Comparison of ENCODE assay signal across 8 cellular contexts in genomic region chr14:71555654-71556559, GRCh38.
DNase-seq lines count a peak whose midpoint lies in the region; ATAC-seq and TF ChIP-seq lines count a peak whose summit lies in the region.

No MANE protein-coding gene starts in this region.

- peaks cover 6% of the 10 kb centered on the region; the same call in 1 of the 2 replicates for H3K79me2 ChIP-seq in DOHH2 (ENCODE audit: control insufficient read depth, low read length)
- peaks cover 32% of the 10 kb centered on the region for H3K79me2 ChIP-seq in hepatocyte

- H3K4me2 ChIP-seq in DOHH2 (ENCODE audit: low read length) (peak overlapping the region; percentile 76), hepatocyte (peak overlapping the region; percentile 51)

- H3K36me3 ChIP-seq in DOHH2 (ENCODE audit: control insufficient read depth, low read length) (peaks cover 6% of the 10 kb centered on the region), hepatocyte (replicated peaks; ENCODE audit: insufficient read depth, low read depth) (no peaks in the 10 kb centered on the region)

- H3K27ac ChIP-seq in DOHH2 (ENCODE audit: low read depth, low read length) (peak overlapping the region; percentile 84), hepatocyte (peak overlapping the region; percentile 91)

- peaks cover 9% of the 10 kb centered on the region for H3K36me3 Mint-ChIP-seq in activated CD8-positive, alpha-beta T cell treated with anti-CD3 and anti-CD28 coated beads, Interleukin-2, amount 10 ng/mL, durations not matched to agents 7 days and 5 days (ENCODE audit: low read depth)

- H2AFZ ChIP-seq in hepatocyte, result no peak overlapping the region

- H3K4me1 Mint-ChIP-seq in activated CD8-positive, alpha-beta T cell treated with anti-CD3 and anti-CD28 coated beads, Interleukin-2, amount 10 ng/mL, durations not matched to agents 7 days and 5 days (ENCODE audit: low read depth), result peaks cover 66% of the 10 kb centered on the region

- 52% methylated on average over 5 of the region's 5 CpGs for WGBS in hepatocyte (ENCODE audit: low lambda C conversion rate, missing lambda C conversion rate)

- POLR2A ChIA-PET in activated CD8-positive, alpha-beta T cell treated with anti-CD3 and anti-CD28 coated beads, Interleukin-2, amount 10 ng/mL, durations not matched to agents 7 days and 5 days (lab: Charles Lee), result interaction anchor here (0.7 to 1.4 kb wide), 5 partner anchors 36 to 235 kb away, joined by 3 to 6 read pairs (median 3); partner anchors contain the start of gene SIPA1L1

- ATAC-seq in GM21423 (IDR thresholded peaks at IDR 0.05; ENCODE audit: unreplicated experiment), result peak; percentile 81
- peak; percentile 94 for ATAC-seq in activated CD8-positive, alpha-beta T cell treated with anti-CD3 and anti-CD28 coated beads, Interleukin-2, amount 10 ng/mL, durations not matched to agents 7 days and 5 days

- H3F3A ChIP-seq in DOHH2 (ENCODE audit: control insufficient read depth, insufficient read depth), result peaks cover 6% of the 10 kb centered on the region; the same call in 1 of the 2 replicates

- H3K9me3 ChIP-seq in DOHH2 (ENCODE audit: control insufficient read depth, insufficient read depth, low read length) (no peaks in the 10 kb centered on the region), hepatocyte (ENCODE audit: low read depth) (no peaks in the 10 kb centered on the region)

- H3K9me2 ChIP-seq in DOHH2 (replicated peaks; ENCODE audit: control insufficient read depth, low read length), result no peaks in the 10 kb centered on the region
- no peaks in the 10 kb centered on the region for H3K9me2 ChIP-seq in hepatocyte (replicated peaks; ENCODE audit: insufficient read depth)

- H3K27me3 ChIP-seq in DOHH2 (ENCODE audit: control insufficient read depth, low read length) (no peaks in the 10 kb centered on the region), hepatocyte (no peaks in the 10 kb centered on the region)

- no peaks in the 10 kb centered on the region for H3K27me3 Mint-ChIP-seq in activated CD8-positive, alpha-beta T cell treated with anti-CD3 and anti-CD28 coated beads, Interleukin-2, amount 10 ng/mL, durations not matched to agents 7 days and 5 days (ENCODE audit: low read depth)

- H4K20me1 ChIP-seq in DOHH2 (ENCODE audit: control insufficient read depth, insufficient read depth, low read depth, low read length) (no peaks in the 10 kb centered on the region), hepatocyte (ENCODE audit: insufficient read depth, poor library complexity, severe bottlenecking) (no peaks in the 10 kb centered on the region)

- DNase-seq in HT1080 (ENCODE audit: low read depth) (peak; percentile 43), hepatocyte (ENCODE audit: low spot score) (peak; percentile 36), amniotic stem cell (lab: John Stamatoyannopoulos, UW) (no peak), DMS79 (lab: John Stamatoyannopoulos, UW) (no peak)
- peak; percentile 77 for DNase-seq in activated CD8-positive, alpha-beta T cell treated with anti-CD3 and anti-CD28 coated beads, Interleukin-2, amount 10 ng/mL, durations not matched to agents 7 days and 5 days
- peak; percentile 45 to 47 for DNase-seq in stimulated activated CD8-positive, alpha-beta memory T cell treated with anti-CD3 and anti-CD28 coated beads, Interleukin-7, amount 100 ng/mL, for 4 hours (ENCODE audit: low read depth in 2 of 2)

- peak overlapping the region; percentile 90 for H3K27ac Mint-ChIP-seq in activated CD8-positive, alpha-beta T cell treated with anti-CD3 and anti-CD28 coated beads, Interleukin-2, amount 10 ng/mL, durations not matched to agents 7 days and 5 days

- TF ChIP-seq CTCF in DOHH2 (IDR thresholded peaks at IDR 0.05; ENCODE audit: low read depth, low read length, poor library complexity, severe bottlenecking) (no peak), hepatocyte (IDR thresholded peaks at IDR 0.05; ENCODE audit: poor library complexity) (no peak)

- peak overlapping the region; percentile 66 for H3K4me3 Mint-ChIP-seq in activated CD8-positive, alpha-beta T cell treated with anti-CD3 and anti-CD28 coated beads, Interleukin-2, amount 10 ng/mL, durations not matched to agents 7 days and 5 days

- H3K4me1 ChIP-seq in DOHH2 (ENCODE audit: control insufficient read depth, low read length) (peaks cover 48% of the 10 kb centered on the region), hepatocyte (ENCODE audit: insufficient read depth) (peaks cover 16% of the 10 kb centered on the region)

- CTCF ChIA-PET in activated CD8-positive, alpha-beta T cell treated with anti-CD3 and anti-CD28 coated beads, Interleukin-2, amount 10 ng/mL, durations not matched to agents 7 days and 5 days (lab: Charles Lee), result interaction anchor here (0.9 to 3.5 kb wide), 12 partner anchors 10 to 413 kb away, joined by 3 to 14 read pairs (median 4); no protein-coding TSS in a partner anchor

- no peaks in the 10 kb centered on the region for H3K9me3 Mint-ChIP-seq in activated CD8-positive, alpha-beta T cell treated with anti-CD3 and anti-CD28 coated beads, Interleukin-2, amount 10 ng/mL, durations not matched to agents 7 days and 5 days (ENCODE audit: insufficient read depth)

- H3K4me3 ChIP-seq in DOHH2 (ENCODE audit: low read length), result peak overlapping the region; percentile 64
- H3K4me3 ChIP-seq in hepatocyte, result no peak overlapping the region

Comparison
In these comparisons a context has a peak if more than half of its experiments do, and no peak if none do; other contexts are left out.
1. DNase-seq: peak in HT1080 (single experiment), activated CD8-positive, alpha-beta T cell treated with anti-CD3 and anti-CD28 coated beads, Interleukin-2, amount 10 ng/mL, durations not matched to agents 7 days and 5 days (single experiment), hepatocyte (single experiment) and stimulated activated CD8-positive, alpha-beta memory T cell treated with anti-CD3 and anti-CD28 coated beads, Interleukin-7, amount 100 ng/mL, for 4 hours (2 of 2); none in amniotic stem cell (single experiment) and DMS79 (single experiment).